Comparison of ENCODE assay signal across 10 cellular contexts in the genomic region with DNA sequence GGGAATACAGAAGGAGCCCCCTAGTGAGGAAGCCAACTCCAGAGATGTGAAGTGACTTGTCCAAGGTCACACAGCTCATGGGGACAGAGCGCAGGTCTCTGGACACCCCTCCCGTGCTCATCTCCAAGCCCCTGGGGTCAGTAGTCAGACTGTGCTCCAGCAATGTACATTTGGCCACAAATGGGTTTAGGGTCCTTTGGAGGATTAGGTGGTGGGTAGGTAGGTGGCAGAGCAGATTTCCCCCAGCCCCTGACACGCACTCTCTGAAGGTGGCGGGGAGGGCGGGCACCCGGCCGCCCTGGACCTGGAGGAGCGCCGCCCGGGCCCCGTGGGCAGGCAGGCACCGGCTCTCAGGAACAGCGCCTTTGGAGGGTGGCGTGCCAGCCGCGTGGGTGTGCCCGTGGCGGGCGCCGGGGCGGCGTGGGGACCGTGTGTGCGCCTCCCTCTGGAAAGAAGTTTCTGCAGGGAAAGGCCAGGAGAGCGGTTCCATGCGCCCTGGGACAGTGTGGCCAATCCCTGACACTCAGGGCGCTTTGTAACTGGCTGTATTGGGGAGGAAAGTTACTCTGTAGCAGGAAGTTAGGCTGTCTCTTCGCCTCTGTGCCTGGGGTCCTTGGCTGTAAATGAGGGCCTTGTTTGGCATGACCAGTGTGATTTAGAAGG. TPM values are rescaled to one million over a fixed set of nuclear protein-coding genes. Genes with fewer than 3 reads are reported as not detected.
DNase-seq lines count a peak whose midpoint lies in the region; ATAC-seq and TF ChIP-seq lines count a peak whose summit lies in the region.
"Had no signal": no experiment of that assay in that cellular context is flagged by ENCODE, and none has a peak within 500 bp of the region (broad histone marks: within the 10 kb centered on the region; RNA-seq: fewer than 3 reads in every experiment).

No MANE protein-coding gene starts in this region.

- no peaks in the 10 kb centered on the region; the same call in 1 of the 2 replicates for H4K20me1 ChIP-seq in OCI-LY7 (ENCODE audit: insufficient read depth, low read length)

- intact Hi-C loops in OCI-LY7 (cut with micrococcal nuclease; ENCODE audit: unreplicated experiment), result no loop called here

- CTCF ChIA-PET in OCI-LY7 (lab: Charles Lee; ENCODE audit: unreplicated experiment), result no interaction called here

- H3K27me3 ChIP-seq in skeletal muscle satellite cell (ENCODE audit: control insufficient read depth, insufficient read depth, low read length), result peaks cover 89% of the 10 kb centered on the region

- H2AFZ ChIP-seq in OCI-LY7 (ENCODE audit: low read length), result no peak overlapping the region

- H3K4me3 ChIP-seq in skeletal muscle satellite cell (ENCODE audit: low read length) (peak overlapping the region; percentile 62), OCI-LY7 (ENCODE audit: low read depth, low read length, poor library complexity, severe bottlenecking) (no peak overlapping the region)
- H3K4me3 ChIP-seq: MG63 had no signal

- no peaks in the 10 kb centered on the region for H3K79me2 ChIP-seq in OCI-LY7 (ENCODE audit: insufficient read depth, low read depth, low read length)

- peaks cover 8% of the 10 kb centered on the region for H3K4me1 ChIP-seq in skeletal muscle satellite cell (ENCODE audit: control insufficient read depth, insufficient read depth, low read length)
- no peaks in the 10 kb centered on the region for H3K4me1 ChIP-seq in OCI-LY7 (ENCODE audit: insufficient read depth, low read length, poor library complexity, severe bottlenecking)

- POLR2A ChIA-PET in OCI-LY7 (lab: Charles Lee), result no interaction called here

- no peak overlapping the region for H3K9ac ChIP-seq in skeletal muscle satellite cell (ENCODE audit: low read depth, low read length)

- BruUV-seq in OCI-LY7 (replicated peaks; lab: Mats Ljungman, UMichigan), result no TSS peak

- DNase-seq in HCEC 1CT (peak; percentile 9), astrocyte of the hippocampus (ENCODE audit: low read depth, low spot score) (peak; percentile 44), kidney tubule cell (ENCODE audit: low spot score) (peak; percentile 58), OCI-LY7 (ENCODE audit: low spot score) (no peak), DMS79 (lab: John Stamatoyannopoulos, UW) (no peak)
- no peak for DNase-seq in activated CD8-positive, alpha-beta memory T cell treated with anti-CD3 and anti-CD28 coated beads, Interleukin-2, amount 50 U/mL, for 4 hours
- DNase-seq: activated T-cell treated with anti-CD3 and anti-CD28 coated beads, Interleukin-2, amount 50 U/mL, for 4 hours had no signal

- no peak for TF ChIP-seq CTCF in OCI-LY7 (conservative IDR thresholded peaks at IDR 0.05; ENCODE audit: low read length)

- no peaks in the 10 kb centered on the region for H3K9me2 ChIP-seq in OCI-LY7 (ENCODE audit: insufficient read depth, low read length)

- H3K36me3 ChIP-seq in skeletal muscle satellite cell (ENCODE audit: insufficient read depth, low read length) (no peaks in the 10 kb centered on the region), OCI-LY7 (ENCODE audit: insufficient read depth, low read length) (no peaks in the 10 kb centered on the region)
- H3K36me3 ChIP-seq: MG63 had no signal

- H3K9me3 ChIP-seq in skeletal muscle satellite cell (replicated peaks; ENCODE audit: low read length) (no peaks in the 10 kb centered on the region), OCI-LY7 (ENCODE audit: low read length) (no peaks in the 10 kb centered on the region)
- H3K9me3 ChIP-seq: MG63 had no signal

- no peak overlapping the region for H3K27ac ChIP-seq in OCI-LY7 (ENCODE audit: low read depth, low read length, poor library complexity, severe bottlenecking)

- H3K4me2 ChIP-seq in skeletal muscle satellite cell (ENCODE audit: low read length), result peak overlapping the region; percentile 82
- no peak overlapping the region for H3K4me2 ChIP-seq in OCI-LY7 (ENCODE audit: low read length)

- no peak for ATAC-seq in HG03045 (IDR thresholded peaks at IDR 0.05; ENCODE audit: unreplicated experiment)

RNA-seq across cellular contexts. Expression of a gene that starts 1.0 kb away (rescaled TPM):
- under 0.01 TPM in 1 of 2 replicates, not detected in the other for total RNA-seq in skeletal muscle satellite cell (2012; rRNA removed)
- total RNA-seq in OCI-LY7 (2014; rRNA removed; shearing (Covaris generic)), result 0.10 TPM in 1 of 2 replicates, not detected in the other
- not detected in 2 replicates for total RNA-seq in OCI-LY7 (2022)
- total RNA-seq: activated T-cell treated with anti-CD3 and anti-CD28 coated beads, Interleukin-2, amount 50 U/mL, for 4 hours had no signal

Comparison
In these comparisons a context has a peak if more than half of its experiments do, and no peak if none do; other contexts are left out.
1. DNase-seq: peak in HCEC 1CT (single experiment), astrocyte of the hippocampus (single experiment) and kidney tubule cell (single experiment); none in OCI-LY7 (single experiment), DMS79 (single experiment) and activated CD8-positive, alpha-beta memory T cell treated with anti-CD3 and anti-CD28 coated beads, Interleukin-2, amount 50 U/mL, for 4 hours (single experiment).